18 cellular contexts compared by ENCODE assay signal in genomic region chr15:21267686-21268395, GRCh38.
DNase-seq lines count a peak whose midpoint lies in the region; ATAC-seq and TF ChIP-seq lines count a peak whose summit lies in the region.
"Had no signal": no experiment of that assay in that cellular context is flagged by ENCODE, and none has a peak within 500 bp of the region (broad histone marks: within the 10 kb centered on the region; RNA-seq: fewer than 3 reads in every experiment).

No MANE protein-coding gene starts in this region.

- no peak overlapping the region for H3K4me3 Mint-ChIP-seq in naive thymus-derived CD4-positive, alpha-beta T cell
- H3K4me3 Mint-ChIP-seq: GM23338, HFFc6 had no signal

- no peaks in the 10 kb centered on the region for H3K79me2 ChIP-seq in MM.1S (ENCODE audit: low read length)

- H3K9me3 ChIP-seq in MM.1S (replicated peaks; ENCODE audit: insufficient read depth, low read length) = no peaks in the 10 kb centered on the region
- H3K9me3 ChIP-seq in naive thymus-derived CD4-positive, alpha-beta T cell (ENCODE audit: control insufficient read depth in 2 of 3, low read length in 3 of 3) = no peaks in the 10 kb centered on the region
- no peaks in the 10 kb centered on the region for H3K9me3 ChIP-seq in vagina

- no peak overlapping the region for H3K4me2 ChIP-seq in MM.1S (ENCODE audit: low read depth, low read length)
- H3K4me2 ChIP-seq: GM23338 had no signal

- no peaks in the 10 kb centered on the region for H3K9me2 ChIP-seq in MM.1S (replicated peaks; ENCODE audit: insufficient read depth, low read length)

- in situ Hi-C loops in G401 (cut with HindIII; ENCODE audit: low sequenced_read_pairs) = no loop called here

- no peaks in the 10 kb centered on the region for H3K27me3 ChIP-seq in MM.1S (replicated peaks; ENCODE audit: insufficient read depth, low read length)
- no peaks in the 10 kb centered on the region for H3K27me3 ChIP-seq in naive thymus-derived CD4-positive, alpha-beta T cell (ENCODE audit: control insufficient read depth in 2 of 2, insufficient read depth in 2 of 2, low read length in 2 of 2)
- H3K27me3 ChIP-seq in vagina = no peaks in the 10 kb centered on the region

- peak; percentile 2 for DNase-seq in G401 (ENCODE audit: low spot score)
- peak; percentile 5 for DNase-seq in MM.1S
- DNase-seq in naive thymus-derived CD4-positive, alpha-beta T cell = no peak
- DNase-seq in activated CD8-positive, alpha-beta memory T cell treated with anti-CD3 and anti-CD28 coated beads, Interleukin-2, amount 50 U/mL, for 48 hours = no peak
- no peak for DNase-seq in stimulated activated CD8-positive, alpha-beta memory T cell treated with anti-CD3 and anti-CD28 coated beads, Interleukin-4, amount 100 ng/mL, for 48 hours
- no peak for DNase-seq in vagina (ENCODE audit: extremely low spot score in 2 of 2)
- DNase-seq: COR-L47, HFFc6, Karpas-422, NCI-H1417, NCI-H1930, NCI-H2171 treated with DMSO at 0.1 percent for 48 hours, NCI-H774, SHP77 had no signal

- H3K27ac ChIP-seq in MM.1S (ENCODE audit: low read length) (no peak overlapping the region), vagina (no peak overlapping the region)
- H3K27ac ChIP-seq in naive thymus-derived CD4-positive, alpha-beta T cell (ENCODE audit: low read depth, low read length) = no peak overlapping the region
- H3K27ac ChIP-seq: BLaER1 treated with 17β-estradiol and CSF1 and Interleukin-3, amounts not matched to agents 10 nM and 100 nM had no signal

- no peak for TF ChIP-seq POLR2A in vagina (IDR thresholded peaks at IDR 0.05)

- no peak overlapping the region for H3K9ac ChIP-seq in MM.1S (ENCODE audit: low read length)
- H3K9ac ChIP-seq: BLaER1 treated with 17β-estradiol and CSF1 and Interleukin-3, amounts not matched to agents 10 nM and 100 nM had no signal

- no peaks in the 10 kb centered on the region for H3K36me3 ChIP-seq in MM.1S (replicated peaks; ENCODE audit: insufficient read depth, low read length)
- no peaks in the 10 kb centered on the region for H3K36me3 ChIP-seq in naive thymus-derived CD4-positive, alpha-beta T cell (ENCODE audit: control insufficient read depth in 2 of 3, insufficient read depth in 3 of 3, low read length in 3 of 3)
- no peaks in the 10 kb centered on the region for H3K36me3 ChIP-seq in vagina
- H3K36me3 ChIP-seq: BLaER1 treated with 17β-estradiol and CSF1 and Interleukin-3, amounts not matched to agents 10 nM and 100 nM had no signal

- no peaks in the 10 kb centered on the region for H3K36me3 Mint-ChIP-seq in naive thymus-derived CD4-positive, alpha-beta T cell

- no peaks in the 10 kb centered on the region for H3F3A ChIP-seq in MM.1S (ENCODE audit: insufficient read depth, low read length)

- peaks cover 0 to 6% (median 2%) of the 10 kb centered on the region in 7 donors for H3K4me1 Mint-ChIP-seq in naive thymus-derived CD4-positive, alpha-beta T cell
- H3K4me1 Mint-ChIP-seq: GM23338 had no signal

- H3K4me3 ChIP-seq in MM.1S (ENCODE audit: low read length) (no peak overlapping the region), vagina (no peak overlapping the region)
- H3K4me3 ChIP-seq in naive thymus-derived CD4-positive, alpha-beta T cell (ENCODE audit: low read length) = no peak overlapping the region
- H3K4me3 ChIP-seq: BLaER1 treated with 17β-estradiol and CSF1 and Interleukin-3, amounts not matched to agents 10 nM and 100 nM; GM23338 had no signal

- H4K20me1 ChIP-seq in MM.1S (ENCODE audit: insufficient read depth, low read length) = no peaks in the 10 kb centered on the region

- intact Hi-C loops in naive thymus-derived CD4-positive, alpha-beta T cell (cut with micrococcal nuclease) = no loop called here
- intact Hi-C loops in vagina (cut with DNase I) = no loop called here

- H3K9me3 Mint-ChIP-seq in naive thymus-derived CD4-positive, alpha-beta T cell = peaks cover 0 to 13% (median 0%) of the 10 kb centered on the region in 11 donors

- H3K27ac Mint-ChIP-seq in naive thymus-derived CD4-positive, alpha-beta T cell = no peak overlapping the region
- H3K27ac Mint-ChIP-seq: GM23338, HFFc6 had no signal

- ATAC-seq in esophagus mucosa = peak; percentile 13
- peak; percentile 1 for ATAC-seq in naive thymus-derived CD4-positive, alpha-beta T cell
- no peak for ATAC-seq in HG03378 (IDR thresholded peaks at IDR 0.05; ENCODE audit: unreplicated experiment)
- ATAC-seq: GM23338 had no signal

- H3K4me1 ChIP-seq in MM.1S (ENCODE audit: low read length) (peaks cover 15% of the 10 kb centered on the region), vagina (no peaks in the 10 kb centered on the region)
- no peaks in the 10 kb centered on the region for H3K4me1 ChIP-seq in naive thymus-derived CD4-positive, alpha-beta T cell (ENCODE audit: control insufficient read depth in 2 of 2, insufficient read depth in 2 of 2, low read length in 2 of 2)

- TF ChIP-seq CTCF in MM.1S (IDR thresholded peaks at IDR 0.05; ENCODE audit: low read length) (no peak), vagina (IDR thresholded peaks at IDR 0.05) (no peak)

- POLR2A ChIA-PET in naive thymus-derived CD4-positive, alpha-beta T cell (lab: Charles Lee) = no interaction called here

- H3K27me3 Mint-ChIP-seq in naive thymus-derived CD4-positive, alpha-beta T cell = peaks cover 4 to 36% (median 8%) of the 10 kb centered on the region in 5 donors

- H2AFZ ChIP-seq in MM.1S (ENCODE audit: low read length) = no peak overlapping the region
- H2AFZ ChIP-seq: GM23338 had no signal

- CTCF ChIA-PET in naive thymus-derived CD4-positive, alpha-beta T cell (lab: Charles Lee) = no interaction called here

Comparison
In these comparisons a context has a peak if more than half of its experiments do, and no peak if none do; other contexts are left out.
1. DNase-seq: peak in G401 (single experiment) and MM.1S (single experiment); none in naive thymus-derived CD4-positive, alpha-beta T cell (0 of 9), activated CD8-positive, alpha-beta memory T cell treated with anti-CD3 and anti-CD28 coated beads, Interleukin-2, amount 50 U/mL, for 48 hours (single experiment), stimulated activated CD8-positive, alpha-beta memory T cell treated with anti-CD3 and anti-CD28 coated beads, Interleukin-4, amount 100 ng/mL, for 48 hours (single experiment) and vagina (0 of 2).